Comparison of ENCODE assay signal across 1 cellular context in genomic region chr16:64989050-64989449, GRCh38.
TF ChIP-seq lines count a peak whose summit lies in the region.

No MANE protein-coding gene starts in this region.

TF ChIP-seq in HepG2, 621 proteins besides CTCF, POLR2A, EP300 and RAD21 (continued from another document):
- TF ChIP-seq ZBTB33 (CRISPR knock-in tag; IDR thresholded peaks at IDR 0.05) (no peak), SOX6 (IDR thresholded peaks at IDR 0.05) (0 out of 2 replicates have a peak, but pooled peaks have one; percentile 75), SOX6 (CRISPR knock-in tag; IDR thresholded peaks at IDR 0.05) (no peak), PHB2 (IDR thresholded peaks at IDR 0.05; ENCODE audit: partially characterized antibody) (peak; percentile 62), FOXP1 (IDR thresholded peaks at IDR 0.05) (0 out of 2 replicates have a peak, but pooled peaks have one; percentile 21), FOXP1 (CRISPR knock-in tag; IDR thresholded peaks at IDR 0.05) (no peak), NPAS2 (CRISPR knock-in tag; IDR thresholded peaks at IDR 0.05; ENCODE audit: borderline replicate concordance) (no peak), CREB1 (IDR thresholded peaks at IDR 0.05) (peak; percentile 17; the same call in 1 of the 2 replicates), CREB1 (CRISPR knock-in tag; IDR thresholded peaks at IDR 0.05) (no peak), MYPOP (CRISPR knock-in tag; IDR thresholded peaks at IDR 0.05) (no peak)
